8 cellular contexts compared by ENCODE assay signal in the genomic region with DNA sequence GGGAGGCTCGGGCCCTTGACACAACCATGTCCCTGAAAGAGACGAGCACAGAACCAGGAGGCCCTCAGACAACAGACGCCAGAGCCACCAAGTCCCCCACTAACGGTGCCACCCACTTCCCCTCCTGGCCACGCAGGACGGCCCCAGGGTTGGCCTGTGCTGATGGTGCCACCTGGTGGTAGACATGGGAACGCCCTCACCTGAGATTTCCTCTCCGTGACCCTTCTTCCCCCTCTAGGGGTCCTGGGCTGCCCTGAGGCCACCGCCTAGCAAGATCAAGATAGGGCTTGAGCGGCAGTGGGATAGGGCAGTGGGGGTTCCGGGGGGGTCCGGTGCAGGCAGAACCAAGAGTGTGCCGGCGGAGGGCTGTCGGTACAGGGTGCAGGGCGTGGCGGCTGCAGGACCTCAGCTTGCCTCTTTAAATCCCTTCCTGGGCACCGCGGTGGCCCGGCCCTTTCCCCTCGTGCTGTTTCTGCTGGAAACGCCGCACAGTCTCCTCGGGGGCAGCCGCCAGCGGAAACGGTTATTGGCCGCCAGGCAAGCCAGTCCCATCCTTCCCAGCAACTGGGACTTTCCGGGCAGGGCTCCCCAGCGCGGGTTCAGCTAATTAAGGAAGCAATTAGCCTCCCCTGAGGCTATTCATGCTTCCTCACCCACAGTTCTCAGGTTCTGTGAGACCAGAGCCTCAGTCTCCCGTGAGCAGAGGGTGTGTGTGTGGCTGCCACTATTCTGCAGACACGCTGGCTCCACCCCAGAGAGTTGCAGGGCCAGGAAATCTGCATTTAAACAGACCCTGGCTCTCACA. TPM values are rescaled to one million over a fixed set of nuclear protein-coding genes. Genes with fewer than 3 reads are reported as not detected.
A peak's percentile ranks its signal among the peaks of the same experiment; 100 is the strongest.
DNase-seq lines count a peak whose midpoint lies in the region; ATAC-seq and TF ChIP-seq lines count a peak whose summit lies in the region.

No MANE protein-coding gene starts in this region.

- DNase-seq in SIG-M5 treated with dmso at 0.1 percent for 504 hours (lab: John Stamatoyannopoulos, UW; ENCODE audit: unreplicated experiment) (peak; percentile 58), SIG-M5 (lab: John Stamatoyannopoulos, UW) (no peak), activated T-cell treated with anti-CD3 and anti-CD28 coated beads for 24 hours (ENCODE audit: low read depth) (peak; percentile 74), myocyte (ENCODE audit: low read depth) (peak; percentile 45)
- DNase-seq in stimulated activated CD8-positive, alpha-beta memory T cell treated with anti-CD3 and anti-CD28 coated beads, Interleukin-7, amount 100 ng/mL, for 4 hours (ENCODE audit: low read depth in 2 of 2): peak; percentile 64 to 70

- H3K4me1 ChIP-seq in OCI-LY1 (ENCODE audit: insufficient read depth, low read length, severe bottlenecking) (peaks cover 15% of the 10 kb centered on the region), esophagus (ENCODE audit: control insufficient read depth in 2 of 2, insufficient read depth in 2 of 2, low read length in 1 of 2) (peaks cover 3 to 26% of the 10 kb centered on the region in 2 donors)

- TF ChIP-seq CTCF in OCI-LY1 (IDR thresholded peaks at IDR 0.05; ENCODE audit: low read length): peak; percentile 99

- H3K27me3 ChIP-seq in OCI-LY1 (ENCODE audit: insufficient read depth, low read length) (peaks cover 19% of the 10 kb centered on the region; the same call in 1 of the 2 replicates), esophagus (ENCODE audit: control insufficient read depth in 1 of 2, insufficient read depth in 2 of 2, low read length in 2 of 2) (no peaks in the 10 kb centered on the region)

- H3K27ac ChIP-seq in OCI-LY1 (ENCODE audit: low read depth, low read length, poor library complexity, severe bottlenecking) (no peak overlapping the region), esophagus (ENCODE audit: low read depth in 2 of 2, low read length in 1 of 2) (peak overlapping the region; percentile 62 to 66)

- no peaks in the 10 kb centered on the region for H3K9me3 ChIP-seq in OCI-LY1 (ENCODE audit: low read length)
- no peaks in the 10 kb centered on the region for H3K9me3 ChIP-seq in esophagus (ENCODE audit: control insufficient read depth in 2 of 2, insufficient read depth in 1 of 2, low read depth in 1 of 2, low read length in 1 of 2)

- H3K4me2 ChIP-seq in OCI-LY1 (ENCODE audit: low read length): peak overlapping the region; percentile 64

- H3F3A ChIP-seq in OCI-LY1 (ENCODE audit: insufficient read depth, low read length): no peaks in the 10 kb centered on the region

- H3K36me3 ChIP-seq in OCI-LY1 (ENCODE audit: insufficient read depth, low read length) (no peaks in the 10 kb centered on the region), esophagus (ENCODE audit: control insufficient read depth in 2 of 2, insufficient read depth in 2 of 2, low read length in 1 of 2) (no peaks in the 10 kb centered on the region)

- no peaks in the 10 kb centered on the region for H3K9me2 ChIP-seq in OCI-LY1 (ENCODE audit: low read depth, low read length)

- WGBS in esophagus, 2 donors: 0 to 2% methylated on average over 32 to 33 of the region's 33 CpGs

- H2AFZ ChIP-seq in OCI-LY1 (ENCODE audit: low read length): no peak overlapping the region

- H3K79me2 ChIP-seq in OCI-LY1 (ENCODE audit: insufficient read depth, low read length): no peaks in the 10 kb centered on the region

- H4K20me1 ChIP-seq in OCI-LY1 (ENCODE audit: insufficient read depth, low read length): no peaks in the 10 kb centered on the region

- no peak overlapping the region for H3K9ac ChIP-seq in OCI-LY1 (ENCODE audit: low read length)

- H3K4me3 ChIP-seq in OCI-LY1 (ENCODE audit: low read depth, low read length, poor library complexity, severe bottlenecking): peak overlapping the region; percentile 38
- H3K4me3 ChIP-seq in esophagus (ENCODE audit: low read depth in 1 of 2, low read length in 2 of 2): peak overlapping the region; percentile 35 to 43

- peak; percentile 69 for ATAC-seq in HG03432 (IDR thresholded peaks at IDR 0.05; ENCODE audit: unreplicated experiment)

RNA-seq across cellular contexts. Expression of a gene that starts 5.5 kb away (rescaled TPM):
- under 1 TPM; 0.24 to 0.28 TPM for polyA plus RNA-seq in esophagus
- not detected in 2 replicates for total RNA-seq in myocyte
- not detected for polyA plus RNA-seq in myocyte (2012)
